9 cellular contexts compared by ENCODE assay signal in the genomic region with DNA sequence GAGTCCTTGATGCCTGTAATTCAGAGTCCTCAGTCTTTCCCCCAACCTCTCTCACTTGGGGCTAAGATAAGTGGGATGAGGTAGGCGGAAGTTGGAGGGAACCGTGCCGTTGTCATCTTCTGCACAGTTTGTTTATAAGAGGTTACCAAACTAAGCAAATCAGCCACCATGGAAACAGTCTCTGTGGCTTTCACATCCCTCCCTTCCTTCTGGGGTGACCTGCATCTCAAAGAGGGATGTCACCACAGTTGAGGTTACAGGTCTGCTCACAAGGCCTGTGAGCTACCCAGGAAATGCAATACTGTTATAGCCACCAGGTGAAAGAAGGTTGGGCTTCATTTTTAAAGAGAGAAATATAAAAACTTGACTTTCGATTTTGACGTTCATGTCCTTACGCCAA. TPM values are rescaled to one million over a fixed set of nuclear protein-coding genes. Genes with fewer than 3 reads are reported as not detected.
DNase-seq lines count a peak whose midpoint lies in the region; ATAC-seq, FAIRE-seq and TF ChIP-seq lines count a peak whose summit lies in the region.
"Had no signal": no experiment of that assay in that cellular context is flagged by ENCODE, and none has a peak within 500 bp of the region (broad histone marks: within the 10 kb centered on the region; RNA-seq: fewer than 3 reads in every experiment).

No MANE protein-coding gene starts in this region.

- H3K27ac ChIP-seq in heart left ventricle, result peak overlapping the region in 1 of 12 donors; percentile 42

- H3K27me3 ChIP-seq in heart left ventricle, result peaks cover 0 to 33% (median 0%) of the 10 kb centered on the region in 9 donors

- H3K9me3 Mint-ChIP-seq in activated naive CD8-positive, alpha-beta T cell treated with anti-CD3 and anti-CD28 coated beads for 36 hours, result no peaks in the 10 kb centered on the region

- H3K4me3 Mint-ChIP-seq in activated naive CD8-positive, alpha-beta T cell treated with anti-CD3 and anti-CD28 coated beads for 36 hours, result no peak overlapping the region

- intact Hi-C loops in heart left ventricle (cut with DNase I), result no loop called here

- H3K4me1 ChIP-seq in heart left ventricle, result peaks cover 0 to 18% (median 1%) of the 10 kb centered on the region in 12 donors

- no peak overlapping the region for H3K4me3 ChIP-seq in heart left ventricle

- 80 to 87% (median 85%) methylated on average over 6 of the region's 6 CpGs for WGBS in heart left ventricle, 4 donors

- TF ChIP-seq POLR2A in GM12891 (IDR thresholded peaks at IDR 0.05; ENCODE audit: low read depth, low read length), result no peak
- no peak for TF ChIP-seq POLR2A in heart left ventricle (IDR thresholded peaks at IDR 0.05)

- no peak for TF ChIP-seq CTCF in heart left ventricle (IDR thresholded peaks at IDR 0.05)

- no peaks in the 10 kb centered on the region for H3K36me3 Mint-ChIP-seq in activated naive CD8-positive, alpha-beta T cell treated with anti-CD3 and anti-CD28 coated beads for 36 hours

- H3K9me3 ChIP-seq in heart left ventricle, result no peaks in the 10 kb centered on the region

- FAIRE-seq in GM12891 (lab: Jason Lieb, UNC), result peak; percentile 76

- no peaks in the 10 kb centered on the region for H3K36me3 ChIP-seq in heart left ventricle

- peak; percentile 48 for ATAC-seq in GM21447 (IDR thresholded peaks at IDR 0.05; ENCODE audit: unreplicated experiment)
- ATAC-seq in HG03558 (IDR thresholded peaks at IDR 0.05; ENCODE audit: extremely low read depth, unreplicated experiment), result peak; percentile 30
- no peak for ATAC-seq in heart left ventricle
- ATAC-seq in HG03139 (IDR thresholded peaks at IDR 0.05; ENCODE audit: unreplicated experiment), result no peak
- ATAC-seq: Panc1 had no signal

- peaks cover 54% of the 10 kb centered on the region for H3K27me3 Mint-ChIP-seq in activated naive CD8-positive, alpha-beta T cell treated with anti-CD3 and anti-CD28 coated beads for 36 hours

- no peak overlapping the region for H3K27ac Mint-ChIP-seq in activated naive CD8-positive, alpha-beta T cell treated with anti-CD3 and anti-CD28 coated beads for 36 hours

- peaks cover 17% of the 10 kb centered on the region for H3K4me1 Mint-ChIP-seq in activated naive CD8-positive, alpha-beta T cell treated with anti-CD3 and anti-CD28 coated beads for 36 hours

- DNase-seq in GM12891 (ENCODE audit: insufficient read length, low spot score) (no peak), heart left ventricle (no peak), DMS153 treated with DMSO at 0.1 percent for 48 hours (lab: John Stamatoyannopoulos, UW; ENCODE audit: unreplicated experiment) (no peak), NCI-H1092 (lab: John Stamatoyannopoulos, UW) (no peak)
- DNase-seq in activated naive CD8-positive, alpha-beta T cell treated with anti-CD3 and anti-CD28 coated beads for 36 hours, result peak; percentile 28

TF ChIP-seq in GM12891, 5 proteins besides CTCF, POLR2A, EP300 and RAD21:
- no peak for TF ChIP-seq SPI1 (IDR thresholded peaks at IDR 0.05; ENCODE audit: low read depth, low read length)
- no peak for TF ChIP-seq POLR2AphosphoS5 (IDR thresholded peaks at IDR 0.05; ENCODE audit: low read depth, low read length)
- TF ChIP-seq PAX5 (IDR thresholded peaks at IDR 0.05; ENCODE audit: insufficient read depth, low read length, severe bottlenecking), result no peak
- no peak for TF ChIP-seq TAF1 (IDR thresholded peaks at IDR 0.05; ENCODE audit: low read depth, low read length)
- TF ChIP-seq POU2F2 (IDR thresholded peaks at IDR 0.05; ENCODE audit: low read depth, low read length), result no peak

RNA-seq across cellular contexts. Expression of a gene that starts 26.3 kb away (rescaled TPM):
- 0.37 TPM for polyA plus RNA-seq in GM12891 (2012; ENCODE audit: low read depth, missing spikeins)
- under 1 TPM; 0.08 TPM for total RNA-seq in activated naive CD8-positive, alpha-beta T cell treated with anti-CD3 and anti-CD28 coated beads for 36 hours
- total RNA-seq in heart left ventricle, result 1 to 10 TPM; 1.2 to 6.0 (median 2.7) TPM
- 1 to 10 TPM; 1.5 to 1.6 TPM for polyA plus RNA-seq in heart left ventricle

Comparison
In these comparisons a context has a peak if more than half of its experiments do, and no peak if none do; other contexts are left out.
1. ATAC-seq: peak in GM21447 (single experiment) and HG03558 (single experiment); none in heart left ventricle (0 of 4) and HG03139 (single experiment).